Comparison of ENCODE assay signal across 8 cellular contexts in genomic region chr20:53943522-53944291, GRCh38.
DNase-seq lines count a peak whose midpoint lies in the region; ATAC-seq and TF ChIP-seq lines count a peak whose summit lies in the region.

No MANE protein-coding gene starts in this region.

- 0 out of 2 replicates have a peak, but pooled peaks cover 3% of the 10 kb centered on the region for H3F3A ChIP-seq in OCI-LY1 (ENCODE audit: insufficient read depth, low read length)

- H3K9me3 Mint-ChIP-seq in activated naive CD8-positive, alpha-beta T cell treated with anti-CD3 and anti-CD28 coated beads, Interleukin-2, amount 50 U/mL, for 24 hours = no peaks in the 10 kb centered on the region

- no peaks in the 10 kb centered on the region for H3K36me3 ChIP-seq in OCI-LY1 (ENCODE audit: insufficient read depth, low read length)

- no peak overlapping the region for H3K4me3 ChIP-seq in OCI-LY1 (ENCODE audit: low read depth, low read length, poor library complexity, severe bottlenecking)

- H3K79me2 ChIP-seq in OCI-LY1 (ENCODE audit: insufficient read depth, low read length) = no peaks in the 10 kb centered on the region

- H3K27me3 ChIP-seq in OCI-LY1 (ENCODE audit: insufficient read depth, low read length) = no peaks in the 10 kb centered on the region

- H3K4me2 ChIP-seq in OCI-LY1 (ENCODE audit: low read length) = no peak overlapping the region; the same call in 1 of the 2 replicates

- DNase-seq in stimulated activated CD4-positive, alpha-beta T cell treated with anti-CD3 and anti-CD28 coated beads, Interleukin-1b, Interleukin-23, amount 100 ng/mL, for 48 hours = peak; percentile 9
- no peak for DNase-seq in stimulated activated CD4-positive, alpha-beta T cell treated with anti-CD3 and anti-CD28 coated beads, Interleukin-12 subunit alpha, Interleukin-12 subunit beta, amount 100 ng/mL, for 4 hours
- peak; percentile 34 for DNase-seq in activated naive CD8-positive, alpha-beta T cell treated with anti-CD3 and anti-CD28 coated beads, Interleukin-2, amount 50 U/mL, for 24 hours
- DNase-seq in kidney tubule cell (ENCODE audit: low spot score) (peak; percentile 49), ureter (ENCODE audit: low spot score) (peak; percentile 44), NCI-H2029 treated with DMSO at 0.1 percent for 48 hours (lab: John Stamatoyannopoulos, UW) (no peak), Ammon's horn (ENCODE audit: low spot score) (no peak)

- H4K20me1 ChIP-seq in OCI-LY1 (ENCODE audit: insufficient read depth, low read length) = no peaks in the 10 kb centered on the region

- no peak overlapping the region for H3K27ac Mint-ChIP-seq in activated naive CD8-positive, alpha-beta T cell treated with anti-CD3 and anti-CD28 coated beads, Interleukin-2, amount 50 U/mL, for 24 hours

- no peak overlapping the region for H3K9ac ChIP-seq in OCI-LY1 (ENCODE audit: low read length)

- TF ChIP-seq CTCF in OCI-LY1 (IDR thresholded peaks at IDR 0.05; ENCODE audit: low read length) = peak; percentile 50

- H3K36me3 Mint-ChIP-seq in activated naive CD8-positive, alpha-beta T cell treated with anti-CD3 and anti-CD28 coated beads, Interleukin-2, amount 50 U/mL, for 24 hours (ENCODE audit: low read depth) = no peaks in the 10 kb centered on the region

- H2AFZ ChIP-seq in OCI-LY1 (ENCODE audit: low read length) = no peak overlapping the region

- H3K9me2 ChIP-seq in OCI-LY1 (ENCODE audit: low read depth, low read length) = no peaks in the 10 kb centered on the region

- H3K27me3 Mint-ChIP-seq in activated naive CD8-positive, alpha-beta T cell treated with anti-CD3 and anti-CD28 coated beads, Interleukin-2, amount 50 U/mL, for 24 hours = no peaks in the 10 kb centered on the region

- ATAC-seq in activated naive CD8-positive, alpha-beta T cell treated with anti-CD3 and anti-CD28 coated beads, Interleukin-2, amount 50 U/mL, for 24 hours = no peak

- H3K9me3 ChIP-seq in OCI-LY1 (ENCODE audit: low read length) = no peaks in the 10 kb centered on the region

- H3K27ac ChIP-seq in OCI-LY1 (ENCODE audit: low read depth, low read length, poor library complexity, severe bottlenecking) = peak overlapping the region; percentile 99

- no peak overlapping the region for H3K4me3 Mint-ChIP-seq in activated naive CD8-positive, alpha-beta T cell treated with anti-CD3 and anti-CD28 coated beads, Interleukin-2, amount 50 U/mL, for 24 hours

- H3K4me1 ChIP-seq in OCI-LY1 (ENCODE audit: insufficient read depth, low read length, severe bottlenecking) = peaks cover 58% of the 10 kb centered on the region

- peaks cover 45% of the 10 kb centered on the region for H3K4me1 Mint-ChIP-seq in activated naive CD8-positive, alpha-beta T cell treated with anti-CD3 and anti-CD28 coated beads, Interleukin-2, amount 50 U/mL, for 24 hours

Comparison
In these comparisons a context has a peak if more than half of its experiments do, and no peak if none do; other contexts are left out.
1. DNase-seq: peak in stimulated activated CD4-positive, alpha-beta T cell treated with anti-CD3 and anti-CD28 coated beads, Interleukin-1b, Interleukin-23, amount 100 ng/mL, for 48 hours (single experiment), activated naive CD8-positive, alpha-beta T cell treated with anti-CD3 and anti-CD28 coated beads, Interleukin-2, amount 50 U/mL, for 24 hours (single experiment), kidney tubule cell (single experiment) and ureter (single experiment); none in stimulated activated CD4-positive, alpha-beta T cell treated with anti-CD3 and anti-CD28 coated beads, Interleukin-12 subunit alpha, Interleukin-12 subunit beta, amount 100 ng/mL, for 4 hours (single experiment), NCI-H2029 treated with DMSO at 0.1 percent for 48 hours (single experiment) and Ammon's horn (single experiment).